Comparison of ENCODE assay signal across 13 cellular contexts in the genomic region with DNA sequence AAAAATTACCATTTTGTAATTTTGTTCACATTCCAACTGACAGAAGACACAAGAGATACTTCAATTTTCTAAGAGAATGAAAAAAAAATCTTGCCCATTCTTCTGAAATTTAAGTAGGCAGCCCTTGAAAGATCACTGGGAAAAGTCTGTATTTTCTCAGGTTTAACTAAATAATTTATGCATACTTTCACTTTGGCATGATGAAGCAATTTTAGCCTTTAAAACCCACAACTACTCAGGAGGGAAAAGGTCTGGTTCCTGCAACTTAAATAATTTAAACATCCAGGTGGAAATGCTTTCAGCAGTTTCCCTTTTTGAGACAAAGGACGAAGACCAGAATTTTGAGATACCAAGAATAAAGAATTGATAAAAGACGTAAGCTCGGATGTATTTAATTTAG.
DNase-seq lines count a peak whose midpoint lies in the region; ATAC-seq and TF ChIP-seq lines count a peak whose summit lies in the region.
"Had no signal": no experiment of that assay in that cellular context is flagged by ENCODE, and none has a peak within 500 bp of the region (broad histone marks: within the 10 kb centered on the region; RNA-seq: fewer than 3 reads in every experiment).

No MANE protein-coding gene starts in this region.

- H3K4me1 Mint-ChIP-seq in brain (peaks cover 100% of the 10 kb centered on the region), naive B cell (peaks cover 67 to 90% (median 84%) of the 10 kb centered on the region in 3 donors)

- H3K36me3 ChIP-seq in heart right ventricle = peaks cover 0 to 11% (median 0%) of the 10 kb centered on the region in 9 donors
- no peaks in the 10 kb centered on the region for H3K36me3 ChIP-seq in tibial nerve

- H3K4me3 ChIP-seq in heart right ventricle (no peak overlapping the region), tibial nerve (no peak overlapping the region)
- H3K4me3 ChIP-seq: MG63 had no signal

- no peak for TF ChIP-seq EP300 in tibial nerve (IDR thresholded peaks at IDR 0.05)

- TF ChIP-seq POLR2A in tibial nerve (IDR thresholded peaks at IDR 0.05) = no peak

- DNase-seq in heart right ventricle (no peak), left cardiac atrium (no peak), naive B cell (no peak), tibial nerve (ENCODE audit: low spot score in 2 of 2) (no peak), occipital lobe (lab: John Stamatoyannopoulos, UW) (no peak), DMS53 treated with DMSO at 0.1 percent for 48 hours (lab: John Stamatoyannopoulos, UW; ENCODE audit: unreplicated experiment) (no peak)
- DNase-seq: MG63; NCI-H2107; NCI-H82; stimulated activated CD4-positive, alpha-beta T cell treated with anti-CD3 and anti-CD28 coated beads, Interleukin-1b, Interleukin-23, amount 100 ng/mL, for 48 hours; T-helper 9 cell had no signal

- H3K9me3 ChIP-seq in heart right ventricle = no peaks in the 10 kb centered on the region
- H3K9me3 ChIP-seq in tibial nerve = no peaks in the 10 kb centered on the region
- H3K9me3 ChIP-seq: MG63 had no signal

- H3K36me3 Mint-ChIP-seq in brain (peaks cover 8% of the 10 kb centered on the region), naive B cell (peaks cover 1 to 2% of the 10 kb centered on the region in 2 donors)

- ATAC-seq in heart right ventricle = no peak
- no peak for ATAC-seq in left cardiac atrium
- no peak for ATAC-seq in naive B cell (ENCODE audit: low read depth in 2 of 2)
- no peak for ATAC-seq in GM21423 (IDR thresholded peaks at IDR 0.05; ENCODE audit: unreplicated experiment)

- H3K9me3 Mint-ChIP-seq in brain (no peaks in the 10 kb centered on the region), naive B cell (no peaks in the 10 kb centered on the region)

- peak overlapping the region in 1 of 5 experiments; percentile 35 for H3K4me3 Mint-ChIP-seq in brain
- H3K4me3 Mint-ChIP-seq in naive B cell = peak overlapping the region in 1 of 8 donors; percentile 0

- H3K27ac Mint-ChIP-seq in brain (peak overlapping the region in 3 of 5 experiments; percentile 16 to 92 (median 27)), naive B cell (peak overlapping the region in 4 of 6 donors; percentile 23 to 78 (median 42))

- no peak for TF ChIP-seq CTCF in heart right ventricle (IDR thresholded peaks at IDR 0.05)
- TF ChIP-seq CTCF in brain (conservative IDR thresholded peaks at IDR 0.05) = no peak
- TF ChIP-seq CTCF in tibial nerve (IDR thresholded peaks at IDR 0.05) = no peak

- 33 to 36% methylated on average over 3 of the region's 3 CpGs for WGBS in heart right ventricle, 2 donors
- WGBS in tibial nerve, 2 donors = 56 to 57% methylated on average over 3 of the region's 3 CpGs

- H3K4me1 ChIP-seq in heart right ventricle (peaks cover 0 to 100% (median 96%) of the 10 kb centered on the region in 9 donors), tibial nerve (peaks cover 0 to 100% (median 44%) of the 10 kb centered on the region in 4 donors)

- H3K27me3 ChIP-seq in heart right ventricle = no peaks in the 10 kb centered on the region
- no peaks in the 10 kb centered on the region for H3K27me3 ChIP-seq in tibial nerve
- H3K27me3 ChIP-seq: MG63 had no signal

- intact Hi-C loops in heart right ventricle (cut with DNase I) = loop anchor here in 7 of 10 donors (5.0 to 10.0 kb wide), 5 partner anchors 44 to 56 kb away; no protein-coding TSS in a partner anchor
- intact Hi-C loops in left cardiac atrium (cut with DNase I) = loop anchor here in 1 of 2 donors (10.0 kb wide), 1 partner anchor 56 kb away; no protein-coding TSS in a partner anchor

- H3K27ac ChIP-seq in heart right ventricle (peak overlapping the region in 9 of 10 donors; percentile 4 to 77 (median 69)), tibial nerve (peak overlapping the region; percentile 10 to 90 (median 55))

- H3K27me3 Mint-ChIP-seq in brain = peaks cover 7% of the 10 kb centered on the region
- no peaks in the 10 kb centered on the region for H3K27me3 Mint-ChIP-seq in naive B cell
